23 cellular contexts compared by ENCODE assay signal in the genomic region with DNA sequence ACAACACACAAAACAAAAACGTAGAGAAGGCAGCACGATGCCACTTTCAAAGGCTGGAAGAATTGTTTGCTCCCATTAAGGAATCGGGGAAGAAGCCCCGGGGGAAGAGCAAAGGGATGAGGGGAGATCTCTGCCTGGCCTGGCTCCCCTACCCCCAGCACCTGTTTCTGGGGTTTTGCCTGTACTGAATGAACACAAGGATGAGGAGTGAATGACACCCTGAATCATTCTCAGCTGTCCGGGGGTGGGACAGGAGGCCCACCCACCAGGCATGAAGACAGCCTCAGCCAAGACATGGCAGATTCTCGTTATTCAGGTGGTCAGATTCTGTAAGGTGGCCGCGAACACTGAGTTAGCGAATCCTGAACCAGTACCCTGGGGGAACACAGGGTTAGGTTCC. TPM values are rescaled to one million over a fixed set of nuclear protein-coding genes. Genes with fewer than 3 reads are reported as not detected.
DNase-seq lines count a peak whose midpoint lies in the region; ATAC-seq, FAIRE-seq and TF ChIP-seq lines count a peak whose summit lies in the region.
"Had no signal": no experiment of that assay in that cellular context is flagged by ENCODE, and none has a peak within 500 bp of the region (broad histone marks: within the 10 kb centered on the region; RNA-seq: fewer than 3 reads in every experiment).

No MANE protein-coding gene starts in this region.

- intact Hi-C loops in activated T-helper 1 cell treated with anti-CD3 and anti-CD28 coated beads, Interleukin-12 subunit alpha, Interleukin-12 subunit beta, Interleukin-2, Interleukin-4 antibody, amounts not matched to agents 30 ng/mL and 10 ng/mL and 1 ng/mL, durations not matched to agents 14 hours and 24 hours and 36 hours (cut with micrococcal nuclease), result no loop called here
- intact Hi-C loops in pancreas (cut with DNase I), result loop anchor here in 1 of 3 donors (5.0 kb wide), 1 partner anchor 98 kb away; no protein-coding TSS in a partner anchor

- peak overlapping the region in 2 of 3 donors; percentile 35 for H3K4me3 ChIP-seq in skeletal muscle tissue (ENCODE audit: low read length in 3 of 3)
- no peak overlapping the region for H3K4me3 ChIP-seq in MG63
- H3K4me3 ChIP-seq in pancreas, result no peak overlapping the region

- no peak overlapping the region for H3K4me3 Mint-ChIP-seq in chondrocyte (ENCODE audit: unreplicated experiment)
- no peak overlapping the region for H3K4me3 Mint-ChIP-seq in nephron progenitor cell
- no peak overlapping the region for H3K4me3 Mint-ChIP-seq in activated T-helper 1 cell treated with anti-CD3 and anti-CD28 coated beads, Interleukin-12 subunit alpha, Interleukin-12 subunit beta, Interleukin-2, Interleukin-4 antibody, amounts not matched to agents 30 ng/mL and 10 ng/mL and 1 ng/mL, durations not matched to agents 14 hours and 24 hours and 36 hours

- H3K27ac ChIP-seq in VCaP, result peak overlapping the region; percentile 99
- H3K27ac ChIP-seq in skeletal muscle tissue (ENCODE audit: low read depth, low read length), result peak overlapping the region; percentile 71
- H3K27ac ChIP-seq in pancreas, result no peak overlapping the region
- H3K27ac ChIP-seq: C4-2B, RWPE1 had no signal

- no peak for TF ChIP-seq CTCF in VCaP (conservative IDR thresholded peaks at IDR 0.05)
- TF ChIP-seq CTCF in chondrocyte (IDR thresholded peaks at IDR 0.05), result no peak
- TF ChIP-seq CTCF in nephron progenitor cell (IDR thresholded peaks at IDR 0.05), result no peak
- TF ChIP-seq CTCF in pancreas (IDR thresholded peaks at IDR 0.05), result no peak

- no peak overlapping the region for H3K27ac Mint-ChIP-seq in chondrocyte (ENCODE audit: unreplicated experiment)
- peak overlapping the region; percentile 89 for H3K27ac Mint-ChIP-seq in nephron progenitor cell
- no peak overlapping the region for H3K27ac Mint-ChIP-seq in activated T-helper 1 cell treated with anti-CD3 and anti-CD28 coated beads, Interleukin-12 subunit alpha, Interleukin-12 subunit beta, Interleukin-2, Interleukin-4 antibody, amounts not matched to agents 30 ng/mL and 10 ng/mL and 1 ng/mL, durations not matched to agents 14 hours and 24 hours and 36 hours

- H3K36me3 Mint-ChIP-seq in chondrocyte (ENCODE audit: low read depth) (peaks cover 16% of the 10 kb centered on the region), nephron progenitor cell (ENCODE audit: low read depth) (peaks cover 43% of the 10 kb centered on the region)
- peaks cover 36% of the 10 kb centered on the region for H3K36me3 Mint-ChIP-seq in activated T-helper 1 cell treated with anti-CD3 and anti-CD28 coated beads, Interleukin-12 subunit alpha, Interleukin-12 subunit beta, Interleukin-2, Interleukin-4 antibody, amounts not matched to agents 30 ng/mL and 10 ng/mL and 1 ng/mL, durations not matched to agents 14 hours and 24 hours and 36 hours (ENCODE audit: low read depth)

- H3K36me3 ChIP-seq in skeletal muscle tissue (ENCODE audit: control insufficient read depth in 3 of 3, insufficient read depth in 3 of 3, low read length in 3 of 3) (peaks cover 35 to 44% (median 43%) of the 10 kb centered on the region in 3 donors), MG63 (peaks cover 98% of the 10 kb centered on the region), pancreas (peaks cover 0 to 22% (median 10%) of the 10 kb centered on the region in 3 donors)

- DNase-seq in chondrocyte (ENCODE audit: low spot score) (peak; percentile 25), nephron progenitor cell (no peak), MG63 (no peak), pancreas (no peak), activated gamma-delta T cell (lab: John Stamatoyannopoulos, UW) (no peak)
- no peak for DNase-seq in activated T-helper 1 cell treated with anti-CD3 and anti-CD28 coated beads, Interleukin-12 subunit alpha, Interleukin-12 subunit beta, Interleukin-2, Interleukin-4 antibody, amounts not matched to agents 30 ng/mL and 10 ng/mL and 1 ng/mL, durations not matched to agents 14 hours and 24 hours and 36 hours (ENCODE audit: low spot score)
- DNase-seq: DMS53; GF-D8; NCI-H1092 treated with DMSO at 0.1 percent for 48 hours; NCI-H1436 treated with DMSO at 0.1 percent for 48 hours; NCI-H2029; NCI-H226; NCI-H510A treated with DMSO at 0.1 percent for 48 hours; NCI-H774; NK-92 treated with Interleukin-12 subunit alpha and Interleukin-12 subunit beta, amount 100 ng/mL, for 24 hours; SHP77 treated with DMSO at 0.1 percent for 48 hours had no signal

- FAIRE-seq in pancreas (lab: Jason Lieb, UNC), result no peak
- FAIRE-seq: A204.1, D721Med, H54 had no signal

- no peaks in the 10 kb centered on the region for H3K9me3 ChIP-seq in skeletal muscle tissue (ENCODE audit: control insufficient read depth in 3 of 3, low read length in 3 of 3)
- no peaks in the 10 kb centered on the region for H3K9me3 ChIP-seq in MG63
- no peaks in the 10 kb centered on the region for H3K9me3 ChIP-seq in pancreas

- no peaks in the 10 kb centered on the region for H3K27me3 Mint-ChIP-seq in chondrocyte (ENCODE audit: low read depth)
- H3K27me3 Mint-ChIP-seq in nephron progenitor cell (ENCODE audit: low read depth, poor library complexity), result peaks cover 3% of the 10 kb centered on the region
- H3K27me3 Mint-ChIP-seq in activated T-helper 1 cell treated with anti-CD3 and anti-CD28 coated beads, Interleukin-12 subunit alpha, Interleukin-12 subunit beta, Interleukin-2, Interleukin-4 antibody, amounts not matched to agents 30 ng/mL and 10 ng/mL and 1 ng/mL, durations not matched to agents 14 hours and 24 hours and 36 hours (ENCODE audit: insufficient read depth), result no peaks in the 10 kb centered on the region

- WGBS in pancreas, 2 donors, result 83 to 87% methylated on average over 9 of the region's 9 CpGs

- H3K9me3 Mint-ChIP-seq in chondrocyte (ENCODE audit: low read depth) (no peaks in the 10 kb centered on the region), nephron progenitor cell (no peaks in the 10 kb centered on the region)
- no peaks in the 10 kb centered on the region for H3K9me3 Mint-ChIP-seq in activated T-helper 1 cell treated with anti-CD3 and anti-CD28 coated beads, Interleukin-12 subunit alpha, Interleukin-12 subunit beta, Interleukin-2, Interleukin-4 antibody, amounts not matched to agents 30 ng/mL and 10 ng/mL and 1 ng/mL, durations not matched to agents 14 hours and 24 hours and 36 hours

- peak overlapping the region in 1 of 3 donors; percentile 70 for H3K9ac ChIP-seq in skeletal muscle tissue (ENCODE audit: low read depth in 1 of 3, low read length in 3 of 3)

- no peaks in the 10 kb centered on the region for H3K4me1 Mint-ChIP-seq in chondrocyte (ENCODE audit: low read depth)
- H3K4me1 Mint-ChIP-seq in nephron progenitor cell, result peaks cover 23% of the 10 kb centered on the region
- H3K4me1 Mint-ChIP-seq in activated T-helper 1 cell treated with anti-CD3 and anti-CD28 coated beads, Interleukin-12 subunit alpha, Interleukin-12 subunit beta, Interleukin-2, Interleukin-4 antibody, amounts not matched to agents 30 ng/mL and 10 ng/mL and 1 ng/mL, durations not matched to agents 14 hours and 24 hours and 36 hours (ENCODE audit: low read depth), result peaks cover 9% of the 10 kb centered on the region

- H3K4me1 ChIP-seq in skeletal muscle tissue (ENCODE audit: control insufficient read depth in 3 of 3, insufficient read depth in 3 of 3, low read length in 3 of 3) (peaks cover 12 to 26% (median 21%) of the 10 kb centered on the region in 3 donors), pancreas (no peaks in the 10 kb centered on the region)

- H3K27me3 ChIP-seq in skeletal muscle tissue (ENCODE audit: control insufficient read depth in 3 of 3, insufficient read depth in 3 of 3, low read length in 3 of 3) (no peaks in the 10 kb centered on the region), MG63 (no peaks in the 10 kb centered on the region), pancreas (no peaks in the 10 kb centered on the region)

- ATAC-seq in pancreas, result no peak

RNA-seq across cellular contexts. Expression of gene TBC1D9B, which starts 7.5 kb away (rescaled TPM):
- total RNA-seq in chondrocyte (107 to 130 TPM (median 118 TPM) in 3 replicates), skeletal muscle tissue (32.9 TPM), pancreas (10 to 100 TPM; 42.1 to 77.4 (median 49.8) TPM)
- total RNA-seq in MG63 (2014; rRNA removed; shearing (Covaris generic); ENCODE audit: low replicate concordance), result 69.1 and 101 TPM in 2 replicates
- 123 and 127 TPM in 2 replicates for total RNA-seq in activated T-helper 1 cell treated with anti-CD3 and anti-CD28 coated beads, Interleukin-12 subunit alpha, Interleukin-12 subunit beta, Interleukin-2, Interleukin-4 antibody, amounts not matched to agents 30 ng/mL and 10 ng/mL and 1 ng/mL, durations not matched to agents 14 hours and 24 hours and 36 hours
- 10 to 100 TPM; 69.7 to 87.2 TPM for polyA plus RNA-seq in pancreas

RNA-seq across cellular contexts. Expression of gene MRNIP, which starts 41.6 kb away (rescaled TPM):
- 13.4 to 20.0 TPM (median 16.4 TPM) in 3 replicates for total RNA-seq in chondrocyte
- total RNA-seq in skeletal muscle tissue, result 21.4 TPM
- 25.5 and 30.6 TPM in 2 replicates for total RNA-seq in MG63 (2014; rRNA removed; shearing (Covaris generic); ENCODE audit: low replicate concordance)
- 24.6 and 26.3 TPM in 2 replicates for total RNA-seq in activated T-helper 1 cell treated with anti-CD3 and anti-CD28 coated beads, Interleukin-12 subunit alpha, Interleukin-12 subunit beta, Interleukin-2, Interleukin-4 antibody, amounts not matched to agents 30 ng/mL and 10 ng/mL and 1 ng/mL, durations not matched to agents 14 hours and 24 hours and 36 hours
- 10 to 100 TPM in 5 of 6 donors, 1 to 10 TPM in 1; 8.6 to 19.1 (median 13.6) TPM for total RNA-seq in pancreas
- polyA plus RNA-seq in pancreas, result 10 to 100 TPM; 49.2 to 53.1 TPM

Comparison
In these comparisons a context has a peak if more than half of its experiments do, and no peak if none do; other contexts are left out.
1. H3K27ac ChIP-seq: peak in VCaP (single experiment) and skeletal muscle tissue (single experiment); none in pancreas (0 of 4).
2. H3K4me3 ChIP-seq: peak in skeletal muscle tissue (2 of 3); none in MG63 (single experiment) and pancreas (0 of 4).